8 cellular contexts compared by ENCODE assay signal in genomic region chr12:29889737-29890136, GRCh38.
DNase-seq lines count a peak whose midpoint lies in the region; ATAC-seq and TF ChIP-seq lines count a peak whose summit lies in the region.

No MANE protein-coding gene starts in this region.

- peaks cover 2% of the 10 kb centered on the region for H3K9me3 Mint-ChIP-seq in activated CD4-positive, alpha-beta T cell treated with anti-CD3 and anti-CD28 coated beads, Interleukin-2, amount 10 ng/mL, durations not matched to agents 24 days and 14 days
- peaks cover 15% of the 10 kb centered on the region for H3K9me3 Mint-ChIP-seq in CD8-positive, alpha-beta T cell

- H3K36me3 Mint-ChIP-seq in activated CD4-positive, alpha-beta T cell treated with anti-CD3 and anti-CD28 coated beads, Interleukin-2, amount 10 ng/mL, durations not matched to agents 24 days and 14 days (ENCODE audit: low read depth) = no peaks in the 10 kb centered on the region
- no peaks in the 10 kb centered on the region for H3K36me3 Mint-ChIP-seq in CD8-positive, alpha-beta T cell

- H3K36me3 ChIP-seq in CD8-positive, alpha-beta T cell (ENCODE audit: insufficient read depth, low read length) = no peaks in the 10 kb centered on the region

- no peaks in the 10 kb centered on the region for H3K4me1 ChIP-seq in CD8-positive, alpha-beta T cell (ENCODE audit: insufficient read depth, low read length)

- intact Hi-C loops in activated CD4-positive, alpha-beta T cell treated with anti-CD3 and anti-CD28 coated beads, Interleukin-2, amount 10 ng/mL, durations not matched to agents 24 days and 14 days (cut with micrococcal nuclease) = no loop called here
- intact Hi-C loops in CD8-positive, alpha-beta T cell (cut with DNase I, micrococcal nuclease) = no loop called here

- TF ChIP-seq CTCF in CD8-positive, alpha-beta T cell (IDR thresholded peaks at IDR 0.05) = no peak

- ATAC-seq in HG02885 (IDR thresholded peaks at IDR 0.05; ENCODE audit: poor library complexity, unreplicated experiment) = no peak
- ATAC-seq in CD8-positive, alpha-beta T cell = no peak
- ATAC-seq in activated CD4-positive, CD25-positive, alpha-beta regulatory T cell treated with anti-CD3 and anti-CD28 coated beads, Interleukin-2, amount 50 U/mL, for 24 hours = no peak

- no peak overlapping the region for H3K4me3 Mint-ChIP-seq in activated CD4-positive, alpha-beta T cell treated with anti-CD3 and anti-CD28 coated beads, Interleukin-2, amount 10 ng/mL, durations not matched to agents 24 days and 14 days
- H3K4me3 Mint-ChIP-seq in CD8-positive, alpha-beta T cell = no peak overlapping the region

- no peak overlapping the region for H3K27ac Mint-ChIP-seq in activated CD4-positive, alpha-beta T cell treated with anti-CD3 and anti-CD28 coated beads, Interleukin-2, amount 10 ng/mL, durations not matched to agents 24 days and 14 days
- no peak overlapping the region for H3K27ac Mint-ChIP-seq in CD8-positive, alpha-beta T cell

- no peaks in the 10 kb centered on the region for H3K27me3 ChIP-seq in CD8-positive, alpha-beta T cell (ENCODE audit: insufficient read depth, low read length)

- H3K27me3 Mint-ChIP-seq in activated CD4-positive, alpha-beta T cell treated with anti-CD3 and anti-CD28 coated beads, Interleukin-2, amount 10 ng/mL, durations not matched to agents 24 days and 14 days = no peaks in the 10 kb centered on the region
- H3K27me3 Mint-ChIP-seq in CD8-positive, alpha-beta T cell (ENCODE audit: low read depth) = no peaks in the 10 kb centered on the region

- POLR2A ChIA-PET in CD8-positive, alpha-beta T cell (lab: Charles Lee) = no interaction called here

- no peaks in the 10 kb centered on the region for H3K4me1 Mint-ChIP-seq in activated CD4-positive, alpha-beta T cell treated with anti-CD3 and anti-CD28 coated beads, Interleukin-2, amount 10 ng/mL, durations not matched to agents 24 days and 14 days
- no peaks in the 10 kb centered on the region for H3K4me1 Mint-ChIP-seq in CD8-positive, alpha-beta T cell (ENCODE audit: low read depth)

- no peaks in the 10 kb centered on the region for H3K9me3 ChIP-seq in CD8-positive, alpha-beta T cell (ENCODE audit: low read length)

- DNase-seq in activated CD4-positive, alpha-beta T cell treated with anti-CD3 and anti-CD28 coated beads, Interleukin-2, amount 10 ng/mL, durations not matched to agents 24 days and 14 days = peak; percentile 62
- DNase-seq in activated CD4-positive, alpha-beta T cell treated with anti-CD3 and anti-CD28 coated beads for 1 hour = no peak
- DNase-seq in NCI-H774 (lab: John Stamatoyannopoulos, UW) (peak; percentile 3), ecto neural progenitor cell (ENCODE audit: low spot score) (peak; percentile 76), myocyte (ENCODE audit: low read depth) (peak; percentile 74)
- DNase-seq in CD8-positive, alpha-beta T cell = no peak

- no peak overlapping the region for H3K4me3 ChIP-seq in CD8-positive, alpha-beta T cell (ENCODE audit: low read depth, low read length)

- H3K27ac ChIP-seq in CD8-positive, alpha-beta T cell (ENCODE audit: low read depth, low read length) = no peak overlapping the region

- CTCF ChIA-PET in CD8-positive, alpha-beta T cell (lab: Charles Lee) = no interaction called here

Comparison
In these comparisons a context has a peak if more than half of its experiments do, and no peak if none do; other contexts are left out.
1. DNase-seq: peak in activated CD4-positive, alpha-beta T cell treated with anti-CD3 and anti-CD28 coated beads, Interleukin-2, amount 10 ng/mL, durations not matched to agents 24 days and 14 days (single experiment), NCI-H774 (single experiment), ecto neural progenitor cell (single experiment) and myocyte (single experiment); none in activated CD4-positive, alpha-beta T cell treated with anti-CD3 and anti-CD28 coated beads for 1 hour (single experiment) and CD8-positive, alpha-beta T cell (0 of 7).